Comparison of ENCODE assay signal across 8 cellular contexts in the genomic region with DNA sequence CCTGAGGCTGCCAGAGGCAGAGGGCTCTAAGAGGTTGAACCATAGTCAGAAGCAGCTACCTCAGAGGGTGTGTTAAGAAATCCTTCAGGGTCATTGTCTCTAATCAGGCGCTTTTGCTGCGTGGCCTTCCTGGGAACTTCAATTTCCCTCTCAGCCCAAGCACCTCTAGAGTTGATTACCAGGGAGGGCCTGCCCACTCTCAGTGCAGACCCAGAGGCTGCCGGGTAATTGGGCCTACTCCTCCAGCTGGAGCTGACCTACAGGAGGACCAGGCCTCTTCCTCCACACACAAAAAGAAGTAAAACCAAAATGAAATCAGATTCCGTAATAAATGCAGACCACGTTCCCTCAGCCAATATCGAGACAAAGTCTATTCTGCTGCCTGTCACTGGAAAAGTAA.
"Had no signal": no experiment of that assay in that cellular context is flagged by ENCODE, and none has a peak within 500 bp of the region (broad histone marks: within the 10 kb centered on the region; RNA-seq: fewer than 3 reads in every experiment).

No MANE protein-coding gene starts in this region.

- ATAC-seq: GM12878 had no signal

- DNase-seq: GDM1, GF-D8 had no signal

- FAIRE-seq: G401.6, GM12878, GM12891, GM12892, GM18507, GM19239 had no signal

- H3K4me3 ChIP-seq: GM12878 had no signal
